In the genomic region with DNA sequence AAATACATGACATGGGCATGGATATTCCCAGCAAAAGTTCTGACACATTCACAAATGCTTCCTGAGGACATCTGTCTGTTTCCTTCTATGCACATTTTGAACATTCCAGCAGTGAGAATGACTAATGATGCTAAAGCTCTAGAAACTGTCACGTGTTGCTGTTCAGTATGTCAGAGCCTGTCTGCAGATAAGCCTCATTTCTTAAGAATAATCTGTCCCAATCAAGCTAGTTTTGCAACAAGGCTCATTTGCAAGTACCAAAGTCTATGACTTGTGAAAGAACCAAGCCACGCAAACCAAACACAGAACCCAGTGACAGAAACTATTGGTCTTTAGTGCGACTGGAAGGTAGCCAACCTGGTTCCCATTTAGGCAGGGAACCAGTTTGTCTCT, we compare ENCODE assay signal across 9 cellular contexts.
DNase-seq lines count a peak whose midpoint lies in the region; ATAC-seq and TF ChIP-seq lines count a peak whose summit lies in the region.
"Had no signal": no experiment of that assay in that cellular context is flagged by ENCODE, and none has a peak within 500 bp of the region (broad histone marks: within the 10 kb centered on the region; RNA-seq: fewer than 3 reads in every experiment).

No MANE protein-coding gene starts in this region.

- H3K36me3 Mint-ChIP-seq in Calu3 (ENCODE audit: insufficient read depth, unreplicated experiment), result no peaks in the 10 kb centered on the region

- H3K4me1 ChIP-seq in ovary (ENCODE audit: insufficient read depth), result no peaks in the 10 kb centered on the region

- no peak for TF ChIP-seq POLR2A in ovary (IDR thresholded peaks at IDR 0.05)

- H3K36me3 ChIP-seq in ovary, result no peaks in the 10 kb centered on the region

- WGBS in ovary, 3 donors, result 75 to 87% (median 84%) methylated on average over 3 of the region's 3 CpGs

- H3K27ac Mint-ChIP-seq in Calu3 (ENCODE audit: unreplicated experiment), result peak overlapping the region; percentile 66
- H3K27ac Mint-ChIP-seq: activated B cell treated with CpG ODN at 0.5 μM for 24 hours had no signal

- no peak for ATAC-seq in stimulated activated naive CD8-positive, alpha-beta T cell treated with anti-CD3 and anti-CD28 coated beads, Interleukin-15, Interleukin-2, amounts not matched to agents 100 U/mL and 50 U/mL, for 24 hours

- no peaks in the 10 kb centered on the region for H3K27me3 ChIP-seq in ovary

- H3K9me3 Mint-ChIP-seq in Calu3 (ENCODE audit: low read depth, unreplicated experiment), result no peaks in the 10 kb centered on the region
- H3K9me3 Mint-ChIP-seq: activated B cell treated with CpG ODN at 0.5 μM for 24 hours had no signal

- H3K4me3 Mint-ChIP-seq in Calu3 (ENCODE audit: low read depth, unreplicated experiment), result no peak overlapping the region
- H3K4me3 Mint-ChIP-seq: activated B cell treated with CpG ODN at 0.5 μM for 24 hours had no signal

- no peaks in the 10 kb centered on the region for H3K9me3 ChIP-seq in ovary

- DNase-seq in Calu3, result peak; percentile 34
- peak; percentile 83 for DNase-seq in RKO (ENCODE audit: low spot score)
- peak; percentile 82 for DNase-seq in fibroblast of the conjunctiva (ENCODE audit: low read depth)
- no peak for DNase-seq in ovary
- no peak for DNase-seq in cortex of kidney (lab: John Stamatoyannopoulos, UW)
- no peak for DNase-seq in activated CD4-positive, alpha-beta T cell treated with anti-CD3 and anti-CD28 coated beads for 4 hours
- no peak for DNase-seq in NCI-H1092 treated with DMSO at 0.1 percent for 48 hours (lab: John Stamatoyannopoulos, UW)
- DNase-seq in stimulated activated naive CD8-positive, alpha-beta T cell treated with anti-CD3 and anti-CD28 coated beads, Interleukin-15, Interleukin-2, amounts not matched to agents 100 U/mL and 50 U/mL, for 24 hours, result no peak
- DNase-seq: activated B cell treated with CpG ODN at 0.5 μM for 24 hours had no signal

- peaks cover 25% of the 10 kb centered on the region for H3K4me1 Mint-ChIP-seq in Calu3 (ENCODE audit: low read depth, unreplicated experiment)

- no peak for TF ChIP-seq CTCF in Calu3 (IDR thresholded peaks at IDR 0.05; ENCODE audit: unreplicated experiment)
- TF ChIP-seq CTCF in ovary (IDR thresholded peaks at IDR 0.05), result no peak

- H3K27me3 Mint-ChIP-seq in Calu3 (ENCODE audit: unreplicated experiment), result no peaks in the 10 kb centered on the region
- H3K27me3 Mint-ChIP-seq: activated B cell treated with CpG ODN at 0.5 μM for 24 hours had no signal

- no TSS peak for BruUV-seq in Calu3 (replicated peaks; lab: Mats Ljungman, UMichigan)

- intact Hi-C loops in Calu3 (cut with micrococcal nuclease; ENCODE audit: unreplicated experiment) (no loop called here), ovary (cut with DNase I) (no loop called here)

- TF ChIP-seq EP300 in ovary (IDR thresholded peaks at IDR 0.05), result peak; percentile 65

- H3K4me3 ChIP-seq in ovary, result no peak overlapping the region

- no peak overlapping the region for H3K27ac ChIP-seq in ovary

- CTCF ChIA-PET in Calu3 (lab: Charles Lee), result interaction anchor here (0.6 kb wide), 1 partner anchor 126 kb away, joined by 6 read pairs; no protein-coding TSS in a partner anchor

Comparison
In these comparisons a context has a peak if more than half of its experiments do, and no peak if none do; other contexts are left out.
1. DNase-seq: peak in Calu3 (single experiment), RKO (single experiment) and fibroblast of the conjunctiva (single experiment); none in ovary (0 of 5), cortex of kidney (single experiment), activated CD4-positive, alpha-beta T cell treated with anti-CD3 and anti-CD28 coated beads for 4 hours (0 of 2), NCI-H1092 treated with DMSO at 0.1 percent for 48 hours (single experiment) and stimulated activated naive CD8-positive, alpha-beta T cell treated with anti-CD3 and anti-CD28 coated beads, Interleukin-15, Interleukin-2, amounts not matched to agents 100 U/mL and 50 U/mL, for 24 hours (single experiment).